8 cellular contexts compared by ENCODE assay signal in genomic region chr16:78235168-78235800, GRCh38.
DNase-seq lines count a peak whose midpoint lies in the region; ATAC-seq and TF ChIP-seq lines count a peak whose summit lies in the region.

No MANE protein-coding gene starts in this region.

- ATAC-seq in GM19397 (IDR thresholded peaks at IDR 0.05; ENCODE audit: unreplicated experiment) (peak; percentile 78), HG03521 (IDR thresholded peaks at IDR 0.05; ENCODE audit: unreplicated experiment) (peak; percentile 86), upper lobe of left lung (ENCODE audit: low FRiP score in 2 of 2) (peak; percentile 79 to 80)
- peak; percentile 76 for ATAC-seq in activated T-helper 17 cell treated with anti-CD3 and anti-CD28 coated beads, Interleukin-2, amount 50 U/mL, for 72 hours (replicated peaks)

- H4K91ac ChIP-seq in trophoblast cell (ENCODE audit: low read depth, low read length) = no peak overlapping the region

- H3K4ac ChIP-seq in trophoblast cell (ENCODE audit: low read depth, low read length) = no peak overlapping the region

- H3K4me3 Mint-ChIP-seq in Caco-2 (ENCODE audit: unreplicated experiment) = no peak overlapping the region
- H3K4me3 Mint-ChIP-seq in activated T-helper 17 cell treated with anti-CD3 and anti-CD28 coated beads, Interleukin-2, amount 50 U/mL, for 72 hours = no peak overlapping the region

- H3K27me3 ChIP-seq in Caco-2 (replicated peaks; ENCODE audit: control insufficient read depth, insufficient read depth, low read length) (no peaks in the 10 kb centered on the region), trophoblast cell (ENCODE audit: insufficient read depth, low read length) (no peaks in the 10 kb centered on the region), upper lobe of left lung (no peaks in the 10 kb centered on the region)

- no peaks in the 10 kb centered on the region for H3K27me3 Mint-ChIP-seq in Caco-2 (ENCODE audit: insufficient read depth, unreplicated experiment)
- H3K27me3 Mint-ChIP-seq in activated T-helper 17 cell treated with anti-CD3 and anti-CD28 coated beads, Interleukin-2, amount 50 U/mL, for 72 hours = no peaks in the 10 kb centered on the region

- H2AFZ ChIP-seq in trophoblast cell (ENCODE audit: insufficient read depth, low read length, poor library complexity) = no peak overlapping the region

- no peak for TF ChIP-seq POLR2A in upper lobe of left lung (IDR thresholded peaks at IDR 0.05)

- intact Hi-C loops in Caco-2 (cut with micrococcal nuclease; ENCODE audit: unreplicated experiment) = loop anchor here (1.0 kb wide), 1 partner anchor 112 kb away; no protein-coding TSS in a partner anchor

- no peak overlapping the region for H3K18ac ChIP-seq in trophoblast cell (ENCODE audit: low read length)

- TF ChIP-seq CTCF in Caco-2 (IDR thresholded peaks at IDR 0.05; ENCODE audit: insufficient read depth in 1 of 2, low read depth in 1 of 2, low read length in 1 of 2, severe bottlenecking in 1 of 2, unreplicated experiment in 1 of 2) = peak; percentile 97 to 98
- peak; percentile 76 to 91 (median 84) for TF ChIP-seq CTCF in upper lobe of left lung (IDR thresholded peaks at IDR 0.05)

- no peak overlapping the region for H2BK12ac ChIP-seq in trophoblast cell (ENCODE audit: low read length)

- no TSS peak for BruUV-seq in Caco-2 (replicated peaks; lab: Mats Ljungman, UMichigan)

- no peaks in the 10 kb centered on the region for H3K36me3 ChIP-seq in Caco-2 (ENCODE audit: control insufficient read depth, insufficient read depth, low read length)
- no peaks in the 10 kb centered on the region for H3K36me3 ChIP-seq in trophoblast cell (ENCODE audit: control insufficient read depth in 1 of 2, insufficient read depth in 2 of 2, low read length in 2 of 2)
- H3K36me3 ChIP-seq in upper lobe of left lung = no peaks in the 10 kb centered on the region

- no peak overlapping the region for H4K12ac ChIP-seq in trophoblast cell (ENCODE audit: low read depth, low read length)

- H3K9ac ChIP-seq in trophoblast cell (ENCODE audit: low read length) = no peak overlapping the region

- H3K27ac Mint-ChIP-seq in Caco-2 (ENCODE audit: unreplicated experiment) = no peak overlapping the region
- no peak overlapping the region for H3K27ac Mint-ChIP-seq in activated T-helper 17 cell treated with anti-CD3 and anti-CD28 coated beads, Interleukin-2, amount 50 U/mL, for 72 hours

- WGBS in trophoblast cell (ENCODE audit: extremely low coverage, insufficient coverage, insufficient read length) = no CpG with 5 or more reads among the region's 9 CpGs
- 39 to 48% methylated on average over 9 of the region's 9 CpGs for WGBS in upper lobe of left lung, 2 donors

- no peaks in the 10 kb centered on the region for H3K79me1 ChIP-seq in trophoblast cell (ENCODE audit: low read length)

- no peaks in the 10 kb centered on the region for H3K9me3 ChIP-seq in Caco-2
- H3K9me3 ChIP-seq in trophoblast cell (ENCODE audit: insufficient read depth, low read depth, low read length) = no peaks in the 10 kb centered on the region
- H3K9me3 ChIP-seq in upper lobe of left lung = no peaks in the 10 kb centered on the region

- H4K8ac ChIP-seq in trophoblast cell (ENCODE audit: low read depth, low read length) = no peak overlapping the region

- peaks cover 10% of the 10 kb centered on the region for H3K36me3 Mint-ChIP-seq in Caco-2 (ENCODE audit: insufficient read depth, unreplicated experiment)
- no peaks in the 10 kb centered on the region for H3K36me3 Mint-ChIP-seq in activated T-helper 17 cell treated with anti-CD3 and anti-CD28 coated beads, Interleukin-2, amount 50 U/mL, for 72 hours (ENCODE audit: low read depth)

- H3K4me1 Mint-ChIP-seq in Caco-2 (ENCODE audit: low read depth, unreplicated experiment) = peaks cover 45% of the 10 kb centered on the region
- H3K4me1 Mint-ChIP-seq in activated T-helper 17 cell treated with anti-CD3 and anti-CD28 coated beads, Interleukin-2, amount 50 U/mL, for 72 hours = no peaks in the 10 kb centered on the region

- H3K27ac ChIP-seq in trophoblast cell (ENCODE audit: low read depth, low read length) (no peak overlapping the region), upper lobe of left lung (no peak overlapping the region)

- no peak overlapping the region for H3K14ac ChIP-seq in trophoblast cell (ENCODE audit: low read length)

- POLR2A ChIA-PET in Caco-2 (lab: Charles Lee) = interaction anchor here (0.6 kb wide), 1 partner anchor 266 kb away, joined by 9 read pairs; no protein-coding TSS in a partner anchor

- H2AK5ac ChIP-seq in trophoblast cell (ENCODE audit: low read length) = no peak overlapping the region

- no peak overlapping the region for H3K4me2 ChIP-seq in trophoblast cell (ENCODE audit: low read length)

- H3K79me2 ChIP-seq in trophoblast cell (ENCODE audit: control insufficient read depth, insufficient read depth, low read length, poor library complexity) = no peaks in the 10 kb centered on the region

- TF ChIP-seq EP300 in upper lobe of left lung (IDR thresholded peaks at IDR 0.05) = no peak

- DNase-seq in Caco-2 (peak; percentile 82 to 92), RPMI8226 (peak; percentile 74), foreskin melanocyte (peak; percentile 51), trophoblast cell (peak; percentile 52 to 88), upper lobe of left lung (peak in 1 of 2 donors; percentile 53)

- no peak overlapping the region for H2BK120ac ChIP-seq in trophoblast cell (ENCODE audit: insufficient read depth, low read length, poor library complexity)

- H3K9me3 Mint-ChIP-seq in Caco-2 (ENCODE audit: unreplicated experiment) = no peaks in the 10 kb centered on the region
- no peaks in the 10 kb centered on the region for H3K9me3 Mint-ChIP-seq in activated T-helper 17 cell treated with anti-CD3 and anti-CD28 coated beads, Interleukin-2, amount 50 U/mL, for 72 hours

- no peak overlapping the region for H3K23ac ChIP-seq in trophoblast cell (ENCODE audit: low read length)

- H3K4me1 ChIP-seq in Caco-2 (peaks cover 38% of the 10 kb centered on the region), trophoblast cell (ENCODE audit: control insufficient read depth in 1 of 2, insufficient read depth in 2 of 2, low read length in 2 of 2) (peaks cover 0 to 1% of the 10 kb centered on the region in 2 experiments), upper lobe of left lung (peaks cover 0 to 7% (median 0%) of the 10 kb centered on the region in 4 donors)

- CTCF ChIA-PET in Caco-2 (lab: Charles Lee) = no interaction called here

- H3K4me3 ChIP-seq in Caco-2 (ENCODE audit: low read depth, low read length) (no peak overlapping the region), trophoblast cell (ENCODE audit: low read depth, low read length) (no peak overlapping the region), upper lobe of left lung (no peak overlapping the region)

- no peak overlapping the region for H2BK5ac ChIP-seq in trophoblast cell (ENCODE audit: low read depth, low read length, poor library complexity)
